9 cellular contexts compared by ENCODE assay signal in the genomic region with DNA sequence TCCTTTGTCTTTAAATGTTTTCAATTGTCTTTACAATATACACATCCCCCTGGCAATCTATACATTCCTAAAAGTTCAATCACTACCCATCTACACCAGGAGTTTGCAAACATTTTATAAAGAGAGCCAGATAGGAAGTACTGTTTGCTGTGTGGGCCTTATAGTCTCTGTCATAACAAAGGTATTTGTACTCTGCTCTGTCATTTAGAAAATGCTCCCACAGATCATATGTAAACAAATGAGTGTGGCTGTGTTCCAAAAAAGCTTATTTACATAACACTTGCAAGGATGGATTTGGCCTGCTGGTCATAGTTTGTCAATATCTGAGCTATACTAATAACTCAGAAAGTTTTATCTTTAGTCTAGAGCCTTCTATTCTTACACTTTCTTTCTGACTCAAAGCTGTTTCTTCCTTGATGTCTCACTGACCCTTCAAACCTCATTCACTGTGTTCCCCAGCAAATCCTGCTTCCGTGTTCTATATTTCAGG.
DNase-seq lines count a peak whose midpoint lies in the region; ATAC-seq, FAIRE-seq and TF ChIP-seq lines count a peak whose summit lies in the region.
"Had no signal": no experiment of that assay in that cellular context is flagged by ENCODE, and none has a peak within 500 bp of the region (broad histone marks: within the 10 kb centered on the region; RNA-seq: fewer than 3 reads in every experiment).

No MANE protein-coding gene starts in this region.

- no peaks in the 10 kb centered on the region for H3K36me3 Mint-ChIP-seq in activated naive CD8-positive, alpha-beta T cell treated with anti-CD3 and anti-CD28 coated beads for 36 hours

- no peaks in the 10 kb centered on the region for H3K4me1 ChIP-seq in SJCRH30

- H3K4me3 ChIP-seq in SJCRH30 = no peak overlapping the region

- no peaks in the 10 kb centered on the region for H3K4me1 Mint-ChIP-seq in activated naive CD8-positive, alpha-beta T cell treated with anti-CD3 and anti-CD28 coated beads for 36 hours

- no peaks in the 10 kb centered on the region for H3K9me3 Mint-ChIP-seq in activated naive CD8-positive, alpha-beta T cell treated with anti-CD3 and anti-CD28 coated beads for 36 hours
- H3K9me3 Mint-ChIP-seq: activated naive CD4-positive, alpha-beta T cell treated with anti-CD3 and anti-CD28 coated beads for 36 hours had no signal

- no peaks in the 10 kb centered on the region for H3K27me3 ChIP-seq in SJCRH30

- no peaks in the 10 kb centered on the region for H3K9me3 ChIP-seq in SJCRH30 (replicated peaks)

- no peak for FAIRE-seq in H54 (lab: Jason Lieb, UNC)

- TF ChIP-seq POLR2A in H54 (IDR thresholded peaks at IDR 0.05; ENCODE audit: low read depth, low read length) = no peak

- H3K4me3 Mint-ChIP-seq in activated naive CD8-positive, alpha-beta T cell treated with anti-CD3 and anti-CD28 coated beads for 36 hours = no peak overlapping the region
- H3K4me3 Mint-ChIP-seq: activated naive CD4-positive, alpha-beta T cell treated with anti-CD3 and anti-CD28 coated beads for 36 hours had no signal

- DNase-seq in NCI-H748 (lab: John Stamatoyannopoulos, UW; ENCODE audit: unreplicated experiment) (peak; percentile 57), lung microvascular endothelial cell (ENCODE audit: low read depth in 2 of 2) (peak; percentile 10 to 14), H54 (ENCODE audit: insufficient read length, low spot score) (no peak), NK-92 (lab: John Stamatoyannopoulos, UW; ENCODE audit: unreplicated experiment) (no peak), SJCRH30 (no peak)
- no peak for DNase-seq in activated naive CD8-positive, alpha-beta T cell treated with anti-CD3 and anti-CD28 coated beads for 36 hours
- DNase-seq: activated naive CD4-positive, alpha-beta T cell treated with anti-CD3 and anti-CD28 coated beads for 36 hours had no signal

- no peaks in the 10 kb centered on the region for H3K27me3 Mint-ChIP-seq in activated naive CD8-positive, alpha-beta T cell treated with anti-CD3 and anti-CD28 coated beads for 36 hours

- H3K27ac ChIP-seq in SJCRH30 = no peak overlapping the region

- no peaks in the 10 kb centered on the region for H3K36me3 ChIP-seq in SJCRH30

- no peak overlapping the region for H3K27ac Mint-ChIP-seq in activated naive CD8-positive, alpha-beta T cell treated with anti-CD3 and anti-CD28 coated beads for 36 hours
- H3K27ac Mint-ChIP-seq: activated naive CD4-positive, alpha-beta T cell treated with anti-CD3 and anti-CD28 coated beads for 36 hours had no signal

- peak; percentile 88 for ATAC-seq in GM18907 (IDR thresholded peaks at IDR 0.05; ENCODE audit: unreplicated experiment)
- ATAC-seq in HG02884 (IDR thresholded peaks at IDR 0.05; ENCODE audit: unreplicated experiment) = peak; percentile 65

Comparison
In these comparisons a context has a peak if more than half of its experiments do, and no peak if none do; other contexts are left out.
1. DNase-seq: peak in NCI-H748 (single experiment) and lung microvascular endothelial cell (2 of 2); none in H54 (single experiment), activated naive CD8-positive, alpha-beta T cell treated with anti-CD3 and anti-CD28 coated beads for 36 hours (single experiment), NK-92 (single experiment) and SJCRH30 (0 of 2).